Comparison of ENCODE assay signal across 9 cellular contexts in genomic region chr20:18588554-18589043, GRCh38. TPM values are rescaled to one million over a fixed set of nuclear protein-coding genes. Genes with fewer than 3 reads are reported as not detected.
DNase-seq lines count a peak whose midpoint lies in the region; ATAC-seq, FAIRE-seq and TF ChIP-seq lines count a peak whose summit lies in the region.
"Had no signal": no experiment of that assay in that cellular context is flagged by ENCODE, and none has a peak within 500 bp of the region (broad histone marks: within the 10 kb centered on the region; RNA-seq: fewer than 3 reads in every experiment).

No MANE protein-coding gene starts in this region.

- H3K79me2 ChIP-seq in ACC112 (ENCODE audit: control insufficient read depth, insufficient read depth, low read length, unreplicated experiment) (peaks cover 12% of the 10 kb centered on the region), parathyroid adenoma (no peaks in the 10 kb centered on the region)

- peak overlapping the region; percentile 89 for H3K4me2 ChIP-seq in parathyroid adenoma (ENCODE audit: low read length)

- H3K27me3 ChIP-seq in ACC112 (ENCODE audit: insufficient read depth, low read length) (no peaks in the 10 kb centered on the region), RWPE2 (ENCODE audit: insufficient read depth, poor library complexity, severe bottlenecking) (no peaks in the 10 kb centered on the region), esophagus muscularis mucosa (no peaks in the 10 kb centered on the region), parathyroid adenoma (ENCODE audit: control insufficient read depth, insufficient read depth, low read length) (no peaks in the 10 kb centered on the region)

- H3K4me3 ChIP-seq in ACC112 (ENCODE audit: low read depth, low read length) (peak overlapping the region; percentile 91), RWPE2 (ENCODE audit: severe bottlenecking) (peak overlapping the region; percentile 77), esophagus muscularis mucosa (peak overlapping the region; percentile 86 to 98 (median 94)), parathyroid adenoma (ENCODE audit: low read depth, low read length) (peak overlapping the region; percentile 69)

- 10% methylated on average over 19 of the region's 19 CpGs for WGBS in esophagus muscularis mucosa

- no peaks in the 10 kb centered on the region for H3K9me3 ChIP-seq in RWPE2 (ENCODE audit: severe bottlenecking)
- H3K9me3 ChIP-seq in esophagus muscularis mucosa, result no peaks in the 10 kb centered on the region
- no peaks in the 10 kb centered on the region for H3K9me3 ChIP-seq in parathyroid adenoma (ENCODE audit: control insufficient read depth, low read length)

- DNase-seq in RWPE2 (ENCODE audit: low spot score), result no peak
- no peak for DNase-seq in esophagus muscularis mucosa (ENCODE audit: extremely low spot score)
- DNase-seq in 8988T, result no peak
- no peak for DNase-seq in D721Med (ENCODE audit: insufficient read length, low spot score)

- peak; percentile 1 for ATAC-seq in GM21423 (IDR thresholded peaks at IDR 0.05; ENCODE audit: unreplicated experiment)
- no peak for ATAC-seq in RWPE2 (ENCODE audit: low read depth)
- ATAC-seq in HG02981 (IDR thresholded peaks at IDR 0.05; ENCODE audit: unreplicated experiment), result no peak

- no peak for TF ChIP-seq POLR2A in esophagus muscularis mucosa (IDR thresholded peaks at IDR 0.05; ENCODE audit: low read depth)

- H2AFZ ChIP-seq in ACC112 (ENCODE audit: low read length, unreplicated experiment), result peak overlapping the region; percentile 61
- peak overlapping the region; percentile 59 for H2AFZ ChIP-seq in parathyroid adenoma

- intact Hi-C loops in esophagus muscularis mucosa (cut with DNase I), result loop anchor here (10.0 kb wide), 1 partner anchor 206 kb away; no protein-coding TSS in a partner anchor

- peak overlapping the region; percentile 8; the same call in 1 of the 2 replicates for H3K27ac ChIP-seq in ACC112 (ENCODE audit: low read depth, low read length)
- peak overlapping the region; percentile 56 for H3K27ac ChIP-seq in RWPE2 (ENCODE audit: poor library complexity, severe bottlenecking)
- peak overlapping the region; percentile 78 to 87 (median 83) for H3K27ac ChIP-seq in esophagus muscularis mucosa (replicated peaks in 1 of 4)
- H3K27ac ChIP-seq in parathyroid adenoma, result peak overlapping the region; percentile 36

- TF ChIP-seq CTCF in RWPE2 (IDR thresholded peaks at IDR 0.05; ENCODE audit: poor library complexity, severe bottlenecking) (no peak), esophagus muscularis mucosa (IDR thresholded peaks at IDR 0.05) (no peak), parathyroid adenoma (IDR thresholded peaks at IDR 0.05) (no peak), D721Med (IDR thresholded peaks at IDR 0.05; ENCODE audit: insufficient read depth, missing control alignments) (no peak)

- H3K36me3 ChIP-seq in ACC112 (ENCODE audit: insufficient read depth, low read length) (no peaks in the 10 kb centered on the region), RWPE2 (ENCODE audit: low read depth) (no peaks in the 10 kb centered on the region), esophagus muscularis mucosa (peaks cover 0 to 2% (median under 1%) of the 10 kb centered on the region in 4 donors), parathyroid adenoma (ENCODE audit: control insufficient read depth, insufficient read depth, low read length) (no peaks in the 10 kb centered on the region)

- H3K4me1 ChIP-seq in ACC112 (ENCODE audit: control insufficient read depth, insufficient read depth, low read length, unreplicated experiment), result no peaks in the 10 kb centered on the region
- peaks cover 10% of the 10 kb centered on the region for H3K4me1 ChIP-seq in RWPE2 (ENCODE audit: insufficient read depth, poor library complexity, severe bottlenecking)
- H3K4me1 ChIP-seq in esophagus muscularis mucosa, result peaks cover 11 to 17% (median 15%) of the 10 kb centered on the region in 4 donors
- H3K4me1 ChIP-seq in parathyroid adenoma, result no peaks in the 10 kb centered on the region

- FAIRE-seq in D721Med (lab: Jason Lieb, UNC), result no peak
- FAIRE-seq: islet of Langerhans had no signal

- TF ChIP-seq EP300 in esophagus muscularis mucosa (IDR thresholded peaks at IDR 0.05), result no peak

- no peak overlapping the region for H3K9ac ChIP-seq in parathyroid adenoma

RNA-seq across cellular contexts. Expression of gene DTD1, which starts 0.7 kb away (rescaled TPM):
- total RNA-seq in esophagus muscularis mucosa, result 10 to 100 TPM; 15.1 to 20.0 (median 17.5) TPM

RNA-seq across cellular contexts. Expression of gene SMIM26, which starts 21.4 kb away (rescaled TPM):
- 100 to 1,000 TPM in 2 of 4 donors, 10 to 100 TPM in 2; 74.4 to 165 (median 121) TPM for total RNA-seq in esophagus muscularis mucosa

Comparison
In these comparisons a context has a peak if more than half of its experiments do, and no peak if none do; other contexts are left out.
1. H3K27ac ChIP-seq: peak in every context shown above with its lines; median percentile 83 in esophagus muscularis mucosa; 56 in RWPE2; 36 in parathyroid adenoma; 8 in ACC112.